In genomic region chr14:102500724-102501123, GRCh38 we compare ENCODE assay signal across 13 cellular contexts. TPM values are rescaled to one million over a fixed set of nuclear protein-coding genes. Genes with fewer than 3 reads are reported as not detected.
A peak's percentile ranks its signal among the peaks of the same experiment; 100 is the strongest.
DNase-seq lines count a peak whose midpoint lies in the region; ATAC-seq and TF ChIP-seq lines count a peak whose summit lies in the region.
"Had no signal": no experiment of that assay in that cellular context is flagged by ENCODE, and none has a peak within 500 bp of the region (broad histone marks: within the 10 kb centered on the region; RNA-seq: fewer than 3 reads in every experiment).

No MANE protein-coding gene starts in this region.

- intact Hi-C loops in cardiac septum (cut with DNase I): no loop called here

- H3K4me1 ChIP-seq in right atrium auricular region: peaks cover 0 to 56% of the 10 kb centered on the region in 2 donors
- H3K4me1 ChIP-seq in neutrophil (ENCODE audit: control insufficient read depth in 1 of 2, insufficient read depth in 1 of 2, low read depth in 1 of 2, low read length in 1 of 2): peaks cover 0 to 4% of the 10 kb centered on the region in 2 experiments

- H3K4me3 Mint-ChIP-seq in effector memory CD8-positive, alpha-beta T cell: no peak overlapping the region
- H3K4me3 Mint-ChIP-seq: activated B cell treated with CpG ODN at 0.5 μM for 24 hours, B cell had no signal

- no peaks in the 10 kb centered on the region for H3K27me3 Mint-ChIP-seq in effector memory CD8-positive, alpha-beta T cell
- H3K27me3 Mint-ChIP-seq: activated B cell treated with CpG ODN at 0.5 μM for 24 hours, B cell had no signal

- in situ Hi-C loops in GM13976 (cut with MboI; ENCODE audit: low sequenced_read_pairs, unreplicated experiment): no loop called here

- no peaks in the 10 kb centered on the region for H3K9me3 Mint-ChIP-seq in effector memory CD8-positive, alpha-beta T cell
- H3K9me3 Mint-ChIP-seq: activated B cell treated with CpG ODN at 0.5 μM for 24 hours had no signal

- no peaks in the 10 kb centered on the region for H3K9me3 ChIP-seq in right atrium auricular region
- no peaks in the 10 kb centered on the region for H3K9me3 ChIP-seq in neutrophil

- H3K27me3 ChIP-seq in right atrium auricular region (no peaks in the 10 kb centered on the region), neutrophil (no peaks in the 10 kb centered on the region)

- H3K36me3 ChIP-seq in right atrium auricular region: peaks cover 22% of the 10 kb centered on the region
- H3K36me3 ChIP-seq in neutrophil: peaks cover 64% of the 10 kb centered on the region

- no peak overlapping the region for H3K4me3 ChIP-seq in right atrium auricular region
- no peak overlapping the region for H3K4me3 ChIP-seq in neutrophil (ENCODE audit: low read depth in 1 of 2, low read length in 1 of 2)

- H3K27ac ChIP-seq in right atrium auricular region: peak overlapping the region; percentile 82 to 93
- peak overlapping the region; percentile 69 for H3K27ac ChIP-seq in neutrophil
- H3K27ac ChIP-seq: KMS-11 had no signal

- DNase-seq in right atrium auricular region (ENCODE audit: low spot score) (no peak), cardiac septum (ENCODE audit: low spot score) (no peak), NCI-H2107 (lab: John Stamatoyannopoulos, UW) (no peak), GM13976 (ENCODE audit: low spot score) (no peak), NCI-H1105 (lab: John Stamatoyannopoulos, UW) (no peak)
- DNase-seq in effector memory CD8-positive, alpha-beta T cell: no peak
- DNase-seq: activated B cell treated with CpG ODN at 0.5 μM for 24 hours, GOT3, NCI-H2227 treated with DMSO at 0.1 percent for 48 hours had no signal

- H3K4me1 Mint-ChIP-seq in effector memory CD8-positive, alpha-beta T cell (ENCODE audit: low read depth in 2 of 2): peaks cover 10 to 11% of the 10 kb centered on the region in 2 donors
- H3K4me1 Mint-ChIP-seq: activated B cell treated with CpG ODN at 0.5 μM for 24 hours, B cell had no signal

- ATAC-seq in effector memory CD8-positive, alpha-beta T cell (replicated peaks): peak; percentile 52
- no peak for ATAC-seq in HG03439 (IDR thresholded peaks at IDR 0.05; ENCODE audit: unreplicated experiment)

- H3K36me3 Mint-ChIP-seq in effector memory CD8-positive, alpha-beta T cell (ENCODE audit: insufficient read depth): peaks cover 9% of the 10 kb centered on the region

- peak overlapping the region; percentile 62 to 79 for H3K27ac Mint-ChIP-seq in effector memory CD8-positive, alpha-beta T cell
- H3K27ac Mint-ChIP-seq: activated B cell treated with CpG ODN at 0.5 μM for 24 hours, B cell had no signal

- TF ChIP-seq CTCF in right atrium auricular region (IDR thresholded peaks at IDR 0.05) (no peak), neutrophil (IDR thresholded peaks at IDR 0.05) (no peak), GM13976 (IDR thresholded peaks at IDR 0.05; ENCODE audit: borderline replicate concordance, control extremely low read depth, extremely low read depth, insufficient read depth, missing control alignments) (no peak)

RNA-seq across cellular contexts. Expression of gene ANKRD9, which starts 8.9 kb away (rescaled TPM):
- total RNA-seq in right atrium auricular region (100 to 1,000 TPM; 144 to 158 TPM), cardiac septum (137 TPM)
